Comparison of ENCODE assay signal across 30 cellular contexts in the genomic region with DNA sequence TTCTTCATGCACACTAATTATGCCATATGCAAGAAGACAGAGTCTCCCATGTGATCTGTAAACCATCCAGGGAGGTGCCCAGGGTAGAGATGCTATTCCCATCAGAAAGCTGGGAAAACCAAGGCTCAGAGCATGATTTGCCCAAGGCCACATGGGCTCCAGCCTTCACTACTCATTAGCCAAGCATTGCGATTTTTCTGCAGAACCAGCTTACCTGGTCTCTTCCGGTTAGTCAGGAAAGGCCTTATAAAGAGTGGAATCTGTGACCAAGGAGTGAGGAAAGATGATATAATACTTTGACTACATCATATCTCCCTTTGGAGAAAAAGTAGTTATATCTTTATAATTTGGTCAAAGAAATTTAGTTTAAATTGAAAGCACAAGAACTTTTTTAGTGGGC.
"Had no signal": no experiment of that assay in that cellular context is flagged by ENCODE, and none has a peak within 500 bp of the region (broad histone marks: within the 10 kb centered on the region; RNA-seq: fewer than 3 reads in every experiment).

No MANE protein-coding gene starts in this region.

- DNase-seq: activated CD4-positive, alpha-beta memory T cell treated with anti-CD3 and anti-CD28 coated beads, Interleukin-2, amount 10 ng/mL, durations not matched to agents 7 days and 5 days; activated CD4-positive, alpha-beta T cell treated with anti-CD3 and anti-CD28 coated beads for 1 hour; activated CD4-positive, alpha-beta T cell treated with anti-CD3 and anti-CD28 coated beads for 36 hours; activated CD4-positive, alpha-beta T cell treated with anti-CD3 and anti-CD28 coated beads for 48 hours; activated CD4-positive, alpha-beta T cell treated with anti-CD3 and anti-CD28 coated beads, Interleukin-2, amount 10 ng/mL, durations not matched to agents 7 days and 5 days; activated CD4-positive, alpha-beta T cell treated with anti-CD3 and anti-CD28 coated beads, Interleukin-2, amount 50 U/mL, for 48 hours; activated CD4-positive, CD25-positive, alpha-beta regulatory T cell; activated CD8-positive, alpha-beta memory T cell treated with anti-CD3 and anti-CD28 coated beads for 24 hours; activated CD8-positive, alpha-beta memory T cell treated with anti-CD3 and anti-CD28 coated beads, Interleukin-2, amount 10 ng/mL, durations not matched to agents 7 days and 5 days; activated CD8-positive, alpha-beta memory T cell treated with anti-CD3 and anti-CD28 coated beads, Interleukin-2, amount 50 U/mL, for 48 hours; activated CD8-positive, alpha-beta T cell treated with anti-CD3 and anti-CD28 coated beads, Interleukin-2, amount 10 ng/mL, durations not matched to agents 7 days and 5 days; activated effector memory CD4-positive, alpha-beta T cell treated with Interleukin-2 at 50 U/mL for 16 hours; activated gamma-delta T cell; activated naive CD4-positive, alpha-beta T cell treated with anti-CD3 and anti-CD28 coated beads, Interleukin-2, amount 10 ng/mL, durations not matched to agents 7 days and 5 days; activated naive CD4-positive, alpha-beta T cell treated with Interleukin-2 at 50 U/mL for 16 hours; activated naive CD8-positive, alpha-beta T cell treated with anti-CD3 and anti-CD28 coated beads, Interleukin-2, amount 10 ng/mL, durations not matched to agents 7 days and 5 days; activated naive CD8-positive, alpha-beta T cell treated with anti-CD3 and anti-CD28 coated beads, Interleukin-2, amount 50 U/mL, for 24 hours; activated T-cell treated with anti-CD3 and anti-CD28 coated beads, Interleukin-2, amount 50 U/mL, for 24 hours; activated T-cell treated with anti-CD3 and anti-CD28 coated beads, Interleukin-2, amount 50 U/mL, for 48 hours; amygdala; anterior cingulate cortex; cerebellar nuclear complex; T-helper 1 cell; T-helper 2 cell; T-helper 9 cell had no signal

- H3K27me3 ChIP-seq: ascending aorta, cardiac muscle cell had no signal

- H3K36me3 ChIP-seq: ascending aorta, cardiac muscle cell had no signal

- H3K9me3 ChIP-seq: ascending aorta had no signal

- H3K27ac ChIP-seq: ascending aorta, cardiac muscle cell, VCaP had no signal

- FAIRE-seq: bronchial epithelial cell, TTC549 had no signal

- H3K4me3 ChIP-seq: ascending aorta, cardiac muscle cell had no signal
